In genomic region chr2:197804758-197805597, GRCh38 we compare ENCODE assay signal across 8 cellular contexts. TPM values are rescaled to one million over a fixed set of nuclear protein-coding genes. Genes with fewer than 3 reads are reported as not detected.
DNase-seq lines count a peak whose midpoint lies in the region; ATAC-seq and TF ChIP-seq lines count a peak whose summit lies in the region.

No MANE protein-coding gene starts in this region.

- CTCF ChIA-PET in activated CD4-positive, alpha-beta memory T cell treated with anti-CD3 and anti-CD28 coated beads, Interleukin-2, amount 10 ng/mL, durations not matched to agents 7 days and 5 days (lab: Charles Lee): interaction anchor here (0.6 to 1.4 kb wide), 11 partner anchors 8 to 492 kb away, joined by 3 to 8 read pairs (median 3); no protein-coding TSS in a partner anchor

- H3K9me3 Mint-ChIP-seq in activated CD4-positive, alpha-beta memory T cell treated with anti-CD3 and anti-CD28 coated beads, Interleukin-2, amount 10 ng/mL, durations not matched to agents 7 days and 5 days: no peaks in the 10 kb centered on the region

- H3K4me1 Mint-ChIP-seq in activated CD4-positive, alpha-beta memory T cell treated with anti-CD3 and anti-CD28 coated beads, Interleukin-2, amount 10 ng/mL, durations not matched to agents 7 days and 5 days: peaks cover 27% of the 10 kb centered on the region

- peak overlapping the region; percentile 61 for H3K27ac ChIP-seq in muscle layer of colon (ENCODE audit: low read depth, low read length)
- peak overlapping the region; percentile 87 to 92 for H3K27ac ChIP-seq in tibial artery

- TF ChIP-seq CTCF in tibial artery (IDR thresholded peaks at IDR 0.05): peak in 1 of 2 experiments; percentile 12

- H3K27me3 ChIP-seq in endocrine pancreas (ENCODE audit: control insufficient read depth, insufficient read depth, low read length) (peaks cover 2% of the 10 kb centered on the region), muscle layer of colon (ENCODE audit: control insufficient read depth in 1 of 2, insufficient read depth in 2 of 2, low read length in 2 of 2) (no peaks in the 10 kb centered on the region), tibial artery (no peaks in the 10 kb centered on the region)

- H3K4me1 ChIP-seq in endocrine pancreas (ENCODE audit: control insufficient read depth, insufficient read depth, low read length) (no peaks in the 10 kb centered on the region), muscle layer of colon (ENCODE audit: insufficient read depth, low read length) (peaks cover 8% of the 10 kb centered on the region), tibial artery (peaks cover 0 to 40% (median 8%) of the 10 kb centered on the region in 4 donors)

- H3K27ac Mint-ChIP-seq in activated CD4-positive, alpha-beta memory T cell treated with anti-CD3 and anti-CD28 coated beads, Interleukin-2, amount 10 ng/mL, durations not matched to agents 7 days and 5 days: no peak overlapping the region

- H3K9me3 ChIP-seq in endocrine pancreas (ENCODE audit: control insufficient read depth, low read length): no peaks in the 10 kb centered on the region
- H3K9me3 ChIP-seq in muscle layer of colon (ENCODE audit: low read length): no peaks in the 10 kb centered on the region
- no peaks in the 10 kb centered on the region for H3K9me3 ChIP-seq in tibial artery

- H3K4me3 ChIP-seq in endocrine pancreas (ENCODE audit: control insufficient read depth, insufficient read depth, low read length): peak overlapping the region; percentile 17
- H3K4me3 ChIP-seq in muscle layer of colon (ENCODE audit: low read depth in 1 of 2, low read length in 2 of 2): peak overlapping the region; percentile 78 to 89
- H3K4me3 ChIP-seq in tibial artery: peak overlapping the region; percentile 95

- DNase-seq in AG20443 (ENCODE audit: low spot score): peak; percentile 51
- DNase-seq in activated CD4-positive, alpha-beta memory T cell treated with anti-CD3 and anti-CD28 coated beads, Interleukin-2, amount 10 ng/mL, durations not matched to agents 7 days and 5 days: peak; percentile 36
- peak; percentile 33 to 76 for DNase-seq in tibial artery
- DNase-seq in NCI-H524 treated with DMSO at 0.1 percent for 48 hours (lab: John Stamatoyannopoulos, UW): no peak

- intact Hi-C loops in tibial artery (cut with DNase I; ENCODE audit: low total_unique reads): no loop called here

- H3K36me3 ChIP-seq in endocrine pancreas (ENCODE audit: control insufficient read depth, insufficient read depth, low read length) (no peaks in the 10 kb centered on the region), muscle layer of colon (ENCODE audit: insufficient read depth, low read length) (no peaks in the 10 kb centered on the region), tibial artery (no peaks in the 10 kb centered on the region)

- no peaks in the 10 kb centered on the region for H3K36me3 Mint-ChIP-seq in activated CD4-positive, alpha-beta memory T cell treated with anti-CD3 and anti-CD28 coated beads, Interleukin-2, amount 10 ng/mL, durations not matched to agents 7 days and 5 days (ENCODE audit: low read depth)

- H3K4me3 Mint-ChIP-seq in activated CD4-positive, alpha-beta memory T cell treated with anti-CD3 and anti-CD28 coated beads, Interleukin-2, amount 10 ng/mL, durations not matched to agents 7 days and 5 days: peak overlapping the region; percentile 83

- H3K9ac ChIP-seq in endocrine pancreas (ENCODE audit: control insufficient read depth, insufficient read depth, low read length): no peak overlapping the region
- peak overlapping the region; percentile 23 for H3K9ac ChIP-seq in muscle layer of colon (ENCODE audit: low read length)

- peaks cover 28% of the 10 kb centered on the region for H3K27me3 Mint-ChIP-seq in activated CD4-positive, alpha-beta memory T cell treated with anti-CD3 and anti-CD28 coated beads, Interleukin-2, amount 10 ng/mL, durations not matched to agents 7 days and 5 days

- peak; percentile 44 for ATAC-seq in GM19324 (IDR thresholded peaks at IDR 0.05; ENCODE audit: low FRiP score, unreplicated experiment)
- ATAC-seq in HG03432 (IDR thresholded peaks at IDR 0.05; ENCODE audit: unreplicated experiment): peak; percentile 44

- POLR2A ChIA-PET in activated CD4-positive, alpha-beta memory T cell treated with anti-CD3 and anti-CD28 coated beads, Interleukin-2, amount 10 ng/mL, durations not matched to agents 7 days and 5 days (lab: Charles Lee): no interaction called here

RNA-seq across cellular contexts. Expression of gene PLCL1, which starts 0.6 kb away (rescaled TPM):
- total RNA-seq in activated CD4-positive, alpha-beta memory T cell treated with anti-CD3 and anti-CD28 coated beads, Interleukin-2, amount 10 ng/mL, durations not matched to agents 7 days and 5 days: 1 to 10 TPM; 1.2 to 1.6 TPM

RNA-seq across cellular contexts. Expression of gene BOLL, which starts 19.9 kb away (rescaled TPM):
- not detected for total RNA-seq in activated CD4-positive, alpha-beta memory T cell treated with anti-CD3 and anti-CD28 coated beads, Interleukin-2, amount 10 ng/mL, durations not matched to agents 7 days and 5 days

Comparison
In these comparisons a context has a peak if more than half of its experiments do, and no peak if none do; other contexts are left out.
1. H3K4me3 ChIP-seq: peak in every context shown above with its lines; median percentile 95 in tibial artery; 84 in muscle layer of colon; 17 in endocrine pancreas.